In genomic region chr1:196609114-196609737, GRCh38 we compare ENCODE assay signal across 9 cellular contexts. TPM values are rescaled to one million over a fixed set of nuclear protein-coding genes. Genes with fewer than 3 reads are reported as not detected.
DNase-seq lines count a peak whose midpoint lies in the region; ATAC-seq, FAIRE-seq and TF ChIP-seq lines count a peak whose summit lies in the region.
"Had no signal": no experiment of that assay in that cellular context is flagged by ENCODE, and none has a peak within 500 bp of the region (broad histone marks: within the 10 kb centered on the region; RNA-seq: fewer than 3 reads in every experiment).

No MANE protein-coding gene starts in this region.

- FAIRE-seq in endothelial cell of umbilical vein (lab: Jason Lieb, UNC) = peak; percentile 63
- FAIRE-seq: colon had no signal

- dilution Hi-C loops in endothelial cell of umbilical vein (cut with MboI; ENCODE audit: extremely low pct_ligation_motif_present, low sequenced_read_pairs) = no loop called here

- H2AFZ ChIP-seq in endothelial cell of umbilical vein (ENCODE audit: low read depth, low read length) = peak overlapping the region; percentile 88

- H3K27ac ChIP-seq in endothelial cell of umbilical vein (ENCODE audit: insufficient read depth, low read depth, low read length) = no peak overlapping the region

- H3K36me3 ChIP-seq in endothelial cell of umbilical vein (ENCODE audit: control insufficient read depth in 2 of 2, extremely low read depth in 1 of 2, insufficient read depth in 2 of 2, low read length in 2 of 2) = no peaks in the 10 kb centered on the region

- in situ Hi-C loops in G401 (cut with HindIII; ENCODE audit: low sequenced_read_pairs) = no loop called here

- no peak for ATAC-seq in GM21576 (IDR thresholded peaks at IDR 0.05; ENCODE audit: unreplicated experiment)
- ATAC-seq in HG03521 (IDR thresholded peaks at IDR 0.05; ENCODE audit: unreplicated experiment) = no peak
- no peak for ATAC-seq in HG03457 (IDR thresholded peaks at IDR 0.05; ENCODE audit: unreplicated experiment)

- intact Hi-C loops in endothelial cell of umbilical vein (cut with micrococcal nuclease) = loop anchor here (5.0 kb wide), 2 partner anchors 122 to 252 kb away; no protein-coding TSS in a partner anchor

- H3K4me3 ChIP-seq in endothelial cell of umbilical vein (replicated peaks in 1 of 3; ENCODE audit: insufficient read depth in 1 of 3, low read depth in 1 of 3, low read length in 3 of 3) = peak overlapping the region; percentile 68 to 79 (median 69)

- no peak for TF ChIP-seq POLR2A in endothelial cell of umbilical vein (IDR thresholded peaks at IDR 0.05; ENCODE audit: low read depth, low read length)

- no TSS peak for BruUV-seq in endothelial cell of umbilical vein (replicated peaks; lab: Mats Ljungman, UMichigan)

- H3K9me3 Mint-ChIP-seq in nephron progenitor cell = no peaks in the 10 kb centered on the region

- CTCF ChIA-PET in endothelial cell of umbilical vein (lab: Charles Lee) = interaction anchor here (0.7 to 1.4 kb wide), 5 partner anchors 22 to 254 kb away, joined by 3 to 9 read pairs (median 4); no protein-coding TSS in a partner anchor

- peak in 1 of 2 donors; percentile 3 for TF ChIP-seq CTCF in endothelial cell of umbilical vein (IDR thresholded peaks at IDR 0.05; ENCODE audit: extremely low read depth in 1 of 2, insufficient read depth in 1 of 2, low read depth in 1 of 2, low read length in 2 of 2)
- TF ChIP-seq CTCF in nephron progenitor cell (IDR thresholded peaks at IDR 0.05) = no peak

- H4K20me1 ChIP-seq in endothelial cell of umbilical vein (replicated peaks; ENCODE audit: control insufficient read depth, extremely low read depth, insufficient read depth, low read length) = no peaks in the 10 kb centered on the region

- H3K36me3 Mint-ChIP-seq in nephron progenitor cell (ENCODE audit: low read depth) = peaks cover 2% of the 10 kb centered on the region

- peaks cover 10% of the 10 kb centered on the region for H3K4me1 ChIP-seq in endothelial cell of umbilical vein (ENCODE audit: control insufficient read depth, extremely low read depth, insufficient read depth, low read length)

- no peaks in the 10 kb centered on the region for H3K27me3 Mint-ChIP-seq in nephron progenitor cell (ENCODE audit: low read depth, poor library complexity)

- H3K27ac Mint-ChIP-seq in nephron progenitor cell = peak overlapping the region; percentile 98

- no peak overlapping the region for H3K9ac ChIP-seq in endothelial cell of umbilical vein (replicated peaks; ENCODE audit: extremely low read depth, insufficient read depth, low read length)

- H3K79me2 ChIP-seq in endothelial cell of umbilical vein (ENCODE audit: control insufficient read depth, insufficient read depth, low read length) = no peaks in the 10 kb centered on the region

- H3K4me3 Mint-ChIP-seq in nephron progenitor cell = peak overlapping the region; percentile 99

- H3K27me3 ChIP-seq in endothelial cell of umbilical vein (ENCODE audit: control insufficient read depth in 2 of 2, insufficient read depth in 2 of 2, low read length in 2 of 2) = no peaks in the 10 kb centered on the region

- H3K4me1 Mint-ChIP-seq in nephron progenitor cell = peaks cover 45% of the 10 kb centered on the region

- H3K4me2 ChIP-seq in endothelial cell of umbilical vein (ENCODE audit: insufficient read depth, low read length) = peak overlapping the region; percentile 83

- POLR2A ChIA-PET in endothelial cell of umbilical vein (lab: Charles Lee) = no interaction called here

- H3K9me1 ChIP-seq in endothelial cell of umbilical vein (replicated peaks; ENCODE audit: control insufficient read depth, extremely low read depth, insufficient read depth, low read length) = no peaks in the 10 kb centered on the region

- H3K9me3 ChIP-seq in endothelial cell of umbilical vein (replicated peaks; ENCODE audit: control insufficient read depth, insufficient read depth, low read length) = no peaks in the 10 kb centered on the region

- DNase-seq in G401 (ENCODE audit: low spot score) (peak; percentile 13), NCI-H146 treated with DMSO at 0.1 percent for 48 hours (lab: John Stamatoyannopoulos, UW; ENCODE audit: unreplicated experiment) (peak; percentile 68), endothelial cell of umbilical vein (ENCODE audit: low read depth, low spot score) (no peak), nephron progenitor cell (no peak), globus pallidus (ENCODE audit: low spot score) (no peak)

TF ChIP-seq in endothelial cell of umbilical vein, 7 proteins besides CTCF, POLR2A, EP300 and RAD21:
- TF ChIP-seq EZH2 (IDR thresholded peaks at IDR 0.05; ENCODE audit: borderline replicate concordance, low read depth, low read length, severe bottlenecking) = no peak
- TF ChIP-seq GATA2 (IDR thresholded peaks at IDR 0.05; ENCODE audit: insufficient read depth, insufficient read length, low read depth, low read length) = no peak

RNA-seq across cellular contexts. Expression of gene KCNT2, which starts 1.0 kb away (rescaled TPM):
- total RNA-seq in G401 (2014; rRNA removed; shearing (Covaris generic)) = 0.62 and 0.92 TPM in 2 replicates
- total RNA-seq in endothelial cell of umbilical vein = 1.4 and 1.6 TPM in 2 replicates
- polyA plus RNA-seq in endothelial cell of umbilical vein = 0.37 and 0.46 TPM in 2 replicates
- polyA plus RNA-seq in endothelial cell of umbilical vein (2011; cell fraction: cytosol; rRNA removed) = 0.23 and 0.25 TPM in 2 replicates
- polyA plus RNA-seq in endothelial cell of umbilical vein (2011; cell fraction: nucleus; rRNA removed) = 2.4 TPM in 2 replicates
- polyA plus RNA-seq in endothelial cell of umbilical vein (2012) = 0.16 and 0.83 TPM in 2 replicates
- polyA minus RNA-seq in endothelial cell of umbilical vein = 2.3 and 4.3 TPM in 2 replicates
- 0.72 TPM for polyA minus RNA-seq in endothelial cell of umbilical vein (2011; cell fraction: cytosol; rRNA and poly(A)+ RNA removed)
- 7.5 and 8.2 TPM in 2 replicates for polyA minus RNA-seq in endothelial cell of umbilical vein (2011; cell fraction: nucleus; rRNA and poly(A)+ RNA removed)

RNA-seq across cellular contexts. Expression of gene CFH, which starts 42.6 kb away (rescaled TPM):
- total RNA-seq in G401 (2014; rRNA removed; shearing (Covaris generic)) = 2.3 and 7.9 TPM in 2 replicates
- 19.3 and 25.3 TPM in 2 replicates for total RNA-seq in endothelial cell of umbilical vein
- 17.4 and 20.7 TPM in 2 replicates for polyA plus RNA-seq in endothelial cell of umbilical vein
- polyA plus RNA-seq in endothelial cell of umbilical vein (2011; cell fraction: cytosol; rRNA removed) = 15.9 and 19.4 TPM in 2 replicates
- 51.8 and 61.0 TPM in 2 replicates for polyA plus RNA-seq in endothelial cell of umbilical vein (2011; cell fraction: nucleus; rRNA removed)
- 63.2 and 135 TPM in 2 replicates for polyA plus RNA-seq in endothelial cell of umbilical vein (2012)
- 19.0 and 25.2 TPM in 2 replicates for polyA minus RNA-seq in endothelial cell of umbilical vein
- 44.1 TPM for polyA minus RNA-seq in endothelial cell of umbilical vein (2011; cell fraction: cytosol; rRNA and poly(A)+ RNA removed)
- 32.7 and 33.4 TPM in 2 replicates for polyA minus RNA-seq in endothelial cell of umbilical vein (2011; cell fraction: nucleus; rRNA and poly(A)+ RNA removed)

Comparison
In these comparisons a context has a peak if more than half of its experiments do, and no peak if none do; other contexts are left out.
1. DNase-seq: peak in G401 (single experiment) and NCI-H146 treated with DMSO at 0.1 percent for 48 hours (single experiment); none in endothelial cell of umbilical vein (single experiment), nephron progenitor cell (single experiment) and globus pallidus (single experiment).